ENCODE assay signal across 1 cellular context in genomic region chr2:183608747-183609146, GRCh38.
TF ChIP-seq lines count a peak whose summit lies in the region.

No MANE protein-coding gene starts in this region.

TF ChIP-seq in HepG2, 621 proteins besides CTCF, POLR2A, EP300 and RAD21 (continued from another document):
- TF ChIP-seq NKX3-1 (CRISPR knock-in tag; IDR thresholded peaks at IDR 0.05), result no peak
- no peak for TF ChIP-seq ZNF652 (CRISPR knock-in tag; IDR thresholded peaks at IDR 0.05; ENCODE audit: borderline replicate concordance, low read depth)
